ENCODE assay signal across 23 cellular contexts in the genomic region with DNA sequence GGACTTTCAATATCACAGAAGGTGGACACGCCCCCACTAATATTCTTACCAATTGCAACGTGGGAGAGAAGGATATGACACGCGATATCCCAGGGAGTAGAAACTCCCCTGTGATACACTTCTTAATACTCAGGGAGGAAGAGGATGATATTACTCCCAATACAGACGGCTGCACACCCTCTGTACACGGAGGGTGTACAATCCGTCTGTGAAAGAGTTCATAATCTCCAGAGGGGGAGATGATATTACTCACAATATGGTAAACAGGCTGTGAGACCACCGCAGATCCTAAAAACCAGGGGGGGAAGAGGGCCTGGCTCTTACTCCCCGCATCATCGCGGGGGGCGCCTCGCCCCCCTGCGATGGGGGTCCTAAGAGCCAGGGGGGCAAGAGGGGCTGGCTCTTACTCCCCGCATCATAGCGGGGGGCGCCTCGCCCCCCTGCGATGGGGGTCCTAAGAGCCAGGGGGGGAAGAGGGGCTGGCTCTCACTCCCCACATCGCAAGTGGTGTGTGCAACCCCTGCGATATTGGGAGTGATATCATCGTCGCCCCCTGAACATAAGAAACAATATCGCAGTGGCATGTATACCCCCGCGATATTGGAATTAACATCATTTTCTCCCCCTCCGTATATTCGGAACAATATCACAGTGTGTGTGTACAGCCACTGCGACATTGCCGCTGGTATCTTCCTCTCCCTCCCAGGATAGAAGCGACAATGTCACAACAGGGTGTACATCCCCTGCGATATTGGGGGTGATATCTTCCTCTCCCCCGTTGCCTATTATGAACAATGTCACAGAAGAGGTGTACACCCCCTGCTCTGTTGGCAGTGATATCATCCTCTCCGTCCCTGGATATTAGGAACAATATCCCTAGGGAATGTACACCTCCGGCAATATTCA. TPM values are rescaled to one million over a fixed set of nuclear protein-coding genes. Genes with fewer than 3 reads are reported as not detected.
DNase-seq lines count a peak whose midpoint lies in the region; ATAC-seq, FAIRE-seq and TF ChIP-seq lines count a peak whose summit lies in the region.
"Had no signal": no experiment of that assay in that cellular context is flagged by ENCODE, and none has a peak within 500 bp of the region (broad histone marks: within the 10 kb centered on the region; RNA-seq: fewer than 3 reads in every experiment).

No MANE protein-coding gene starts in this region.

- no peak overlapping the region for H3K27ac Mint-ChIP-seq in activated CD4-positive, alpha-beta T cell treated with anti-CD3 and anti-CD28 coated beads, Interleukin-2, amount 10 ng/mL, durations not matched to agents 24 days and 14 days
- H3K27ac Mint-ChIP-seq in stimulated activated naive CD8-positive, alpha-beta T cell treated with anti-CD3 and anti-CD28 coated beads, Interleukin-15, amount 100 ng/mL, for 72 hours, result no peak overlapping the region
- H3K27ac Mint-ChIP-seq: CD8-positive, alpha-beta T cell had no signal

- H3K4me3 ChIP-seq in endothelial cell of umbilical vein (replicated peaks in 1 of 3; ENCODE audit: insufficient read depth in 1 of 3, low read depth in 1 of 3, low read length in 3 of 3), result no peak overlapping the region
- H3K4me3 ChIP-seq: BLaER1, GM23248 had no signal

- H3K4me2 ChIP-seq in endothelial cell of umbilical vein (ENCODE audit: insufficient read depth, low read length), result no peak overlapping the region
- H3K4me2 ChIP-seq: BLaER1 had no signal

- ATAC-seq in stimulated activated naive CD8-positive, alpha-beta T cell treated with anti-CD3 and anti-CD28 coated beads, Interleukin-15, amount 100 ng/mL, for 72 hours, result peak; percentile 48
- ATAC-seq in stimulated activated naive CD8-positive, alpha-beta T cell treated with anti-CD3 and anti-CD28 coated beads, Interleukin-15, Interleukin-2, amounts not matched to agents 100 U/mL and 50 U/mL, for 24 hours, result no peak
- no peak for ATAC-seq in HG02973 (IDR thresholded peaks at IDR 0.05; ENCODE audit: unreplicated experiment)
- ATAC-seq: CD8-positive, alpha-beta T cell; Panc1 had no signal

- no peak overlapping the region for H3K9ac ChIP-seq in endothelial cell of umbilical vein (replicated peaks; ENCODE audit: extremely low read depth, insufficient read depth, low read length)
- H3K9ac ChIP-seq: BLaER1, GM23248 had no signal

- no peaks in the 10 kb centered on the region for H3K27me3 ChIP-seq in endothelial cell of umbilical vein (ENCODE audit: control insufficient read depth in 2 of 2, insufficient read depth in 2 of 2, low read length in 2 of 2)
- H3K27me3 ChIP-seq: BLaER1 had no signal

- H3K9me3 Mint-ChIP-seq in activated CD4-positive, alpha-beta T cell treated with anti-CD3 and anti-CD28 coated beads, Interleukin-2, amount 10 ng/mL, durations not matched to agents 24 days and 14 days, result no peaks in the 10 kb centered on the region
- H3K9me3 Mint-ChIP-seq in stimulated activated naive CD8-positive, alpha-beta T cell treated with anti-CD3 and anti-CD28 coated beads, Interleukin-15, amount 100 ng/mL, for 72 hours, result no peaks in the 10 kb centered on the region
- H3K9me3 Mint-ChIP-seq: CD8-positive, alpha-beta T cell had no signal

- H3K36me3 Mint-ChIP-seq in activated CD4-positive, alpha-beta T cell treated with anti-CD3 and anti-CD28 coated beads, Interleukin-2, amount 10 ng/mL, durations not matched to agents 24 days and 14 days (ENCODE audit: low read depth), result no peaks in the 10 kb centered on the region
- H3K36me3 Mint-ChIP-seq: CD8-positive, alpha-beta T cell had no signal

- no peak for TF ChIP-seq POLR2A in endothelial cell of umbilical vein (IDR thresholded peaks at IDR 0.05; ENCODE audit: low read depth, low read length)

- no peak overlapping the region for H2AFZ ChIP-seq in endothelial cell of umbilical vein (ENCODE audit: low read depth, low read length)
- H2AFZ ChIP-seq: GM23248 had no signal

- H3K4me3 Mint-ChIP-seq in activated CD4-positive, alpha-beta T cell treated with anti-CD3 and anti-CD28 coated beads, Interleukin-2, amount 10 ng/mL, durations not matched to agents 24 days and 14 days, result no peak overlapping the region
- no peak overlapping the region for H3K4me3 Mint-ChIP-seq in stimulated activated naive CD8-positive, alpha-beta T cell treated with anti-CD3 and anti-CD28 coated beads, Interleukin-15, amount 100 ng/mL, for 72 hours
- H3K4me3 Mint-ChIP-seq: CD8-positive, alpha-beta T cell had no signal

- CTCF ChIA-PET in endothelial cell of umbilical vein (lab: Charles Lee), result no interaction called here

- H3K27ac ChIP-seq in endothelial cell of umbilical vein (ENCODE audit: insufficient read depth, low read depth, low read length), result no peak overlapping the region
- H3K27ac ChIP-seq: BLaER1, GM23248 had no signal

- dilution Hi-C loops in endothelial cell of umbilical vein (cut with MboI; ENCODE audit: extremely low pct_ligation_motif_present, low sequenced_read_pairs), result no loop called here

- peak; percentile 66 for DNase-seq in activated CD4-positive, alpha-beta T cell treated with anti-CD3 and anti-CD28 coated beads, Interleukin-2, amount 10 ng/mL, durations not matched to agents 24 days and 14 days
- no peak for DNase-seq in activated CD4-positive, alpha-beta T cell treated with anti-CD3 and anti-CD28 coated beads for 1 hour
- DNase-seq in stimulated activated naive CD8-positive, alpha-beta T cell treated with anti-CD3 and anti-CD28 coated beads, Interleukin-15, amount 100 ng/mL, for 72 hours, result no peak
- no peak for DNase-seq in stimulated activated naive CD8-positive, alpha-beta T cell treated with anti-CD3 and anti-CD28 coated beads, Interleukin-15, Interleukin-2, amounts not matched to agents 100 U/mL and 50 U/mL, for 24 hours
- DNase-seq in endothelial cell of umbilical vein (ENCODE audit: low read depth, low spot score), result peak; percentile 0
- no peak for DNase-seq in NCI-H2196 treated with DMSO at 0.1 percent for 48 hours (lab: John Stamatoyannopoulos, UW; ENCODE audit: unreplicated experiment)
- DNase-seq in stimulated activated naive CD4-positive, alpha-beta T cell (lab: John Stamatoyannopoulos, UW), result no peak
- DNase-seq: 8988T; CD8-positive, alpha-beta T cell; DMS79; GM23248; NCI-H1105 treated with DMSO at 0.1 percent for 48 hours; NCI-H1694 treated with DMSO at 0.1 percent for 48 hours; NCI-H2107; NCI-H226; NCI-H524 treated with DMSO at 0.1 percent for 48 hours had no signal

- H3K4me1 Mint-ChIP-seq in activated CD4-positive, alpha-beta T cell treated with anti-CD3 and anti-CD28 coated beads, Interleukin-2, amount 10 ng/mL, durations not matched to agents 24 days and 14 days, result no peaks in the 10 kb centered on the region
- H3K4me1 Mint-ChIP-seq in stimulated activated naive CD8-positive, alpha-beta T cell treated with anti-CD3 and anti-CD28 coated beads, Interleukin-15, amount 100 ng/mL, for 72 hours, result no peaks in the 10 kb centered on the region

- H3K4me1 ChIP-seq in endothelial cell of umbilical vein (ENCODE audit: control insufficient read depth, extremely low read depth, insufficient read depth, low read length), result no peaks in the 10 kb centered on the region
- H3K4me1 ChIP-seq: BLaER1 had no signal

- H3K9me1 ChIP-seq in endothelial cell of umbilical vein (replicated peaks; ENCODE audit: control insufficient read depth, extremely low read depth, insufficient read depth, low read length), result no peaks in the 10 kb centered on the region

- intact Hi-C loops in activated CD4-positive, alpha-beta T cell treated with anti-CD3 and anti-CD28 coated beads, Interleukin-2, amount 10 ng/mL, durations not matched to agents 24 days and 14 days (cut with micrococcal nuclease), result no loop called here
- intact Hi-C loops in endothelial cell of umbilical vein (cut with micrococcal nuclease), result no loop called here

- no peaks in the 10 kb centered on the region for H3K79me2 ChIP-seq in endothelial cell of umbilical vein (ENCODE audit: control insufficient read depth, insufficient read depth, low read length)

- no peak for FAIRE-seq in endothelial cell of umbilical vein (lab: Jason Lieb, UNC)
- FAIRE-seq: D721Med, GM18507 had no signal

- no peaks in the 10 kb centered on the region for H4K20me1 ChIP-seq in endothelial cell of umbilical vein (replicated peaks; ENCODE audit: control insufficient read depth, extremely low read depth, insufficient read depth, low read length)
- H4K20me1 ChIP-seq: BLaER1 had no signal

- no peak for TF ChIP-seq CTCF in endothelial cell of umbilical vein (IDR thresholded peaks at IDR 0.05; ENCODE audit: extremely low read depth in 1 of 2, insufficient read depth in 1 of 2, low read depth in 1 of 2, low read length in 2 of 2)

- H3K36me3 ChIP-seq in endothelial cell of umbilical vein (ENCODE audit: control insufficient read depth in 2 of 2, extremely low read depth in 1 of 2, insufficient read depth in 2 of 2, low read length in 2 of 2), result no peaks in the 10 kb centered on the region
- H3K36me3 ChIP-seq: BLaER1 had no signal

- H3K9me3 ChIP-seq in endothelial cell of umbilical vein (replicated peaks; ENCODE audit: control insufficient read depth, insufficient read depth, low read length), result no peaks in the 10 kb centered on the region
- H3K9me3 ChIP-seq: BLaER1 had no signal

- POLR2A ChIA-PET in endothelial cell of umbilical vein (lab: Charles Lee), result no interaction called here

- H3K27me3 Mint-ChIP-seq in activated CD4-positive, alpha-beta T cell treated with anti-CD3 and anti-CD28 coated beads, Interleukin-2, amount 10 ng/mL, durations not matched to agents 24 days and 14 days, result peaks cover 2% of the 10 kb centered on the region
- no peaks in the 10 kb centered on the region for H3K27me3 Mint-ChIP-seq in stimulated activated naive CD8-positive, alpha-beta T cell treated with anti-CD3 and anti-CD28 coated beads, Interleukin-15, amount 100 ng/mL, for 72 hours

- no TSS peak for BruUV-seq in endothelial cell of umbilical vein (replicated peaks; lab: Mats Ljungman, UMichigan)

TF ChIP-seq in endothelial cell of umbilical vein, 7 proteins besides CTCF, POLR2A, EP300 and RAD21 (continues in another document):
- no peak for TF ChIP-seq GATA2 (IDR thresholded peaks at IDR 0.05; ENCODE audit: insufficient read depth, insufficient read length, low read depth, low read length)
- no peak for TF ChIP-seq FOS (IDR thresholded peaks at IDR 0.05; ENCODE audit: borderline replicate concordance, insufficient read depth, low read length)

RNA-seq across cellular contexts. Expression of a gene that starts 8.9 kb away (rescaled TPM):
- not detected in 2 replicates for total RNA-seq in activated CD4-positive, alpha-beta T cell treated with anti-CD3 and anti-CD28 coated beads, Interleukin-2, amount 10 ng/mL, durations not matched to agents 24 days and 14 days
- not detected in 2 replicates for total RNA-seq in endothelial cell of umbilical vein
- not detected in 2 replicates for polyA plus RNA-seq in endothelial cell of umbilical vein
- polyA plus RNA-seq in endothelial cell of umbilical vein (2011; cell fraction: cytosol; rRNA removed), result not detected in 2 replicates
- polyA plus RNA-seq in endothelial cell of umbilical vein (2011; cell fraction: nucleus; rRNA removed), result not detected in 2 replicates
- not detected in 2 replicates for polyA plus RNA-seq in endothelial cell of umbilical vein (2012)
- not detected in 2 replicates for polyA minus RNA-seq in endothelial cell of umbilical vein
- not detected for polyA minus RNA-seq in endothelial cell of umbilical vein (2011; cell fraction: cytosol; rRNA and poly(A)+ RNA removed)
- not detected in 2 replicates for polyA minus RNA-seq in endothelial cell of umbilical vein (2011; cell fraction: nucleus; rRNA and poly(A)+ RNA removed)
- total RNA-seq: CD8-positive, alpha-beta T cell; GM23248; MCF 10A; SK-MEL-5 had no signal
- polyA plus RNA-seq: GM23248 had no signal

Comparison
In these comparisons a context has a peak if more than half of its experiments do, and no peak if none do; other contexts are left out.
1. DNase-seq: peak in activated CD4-positive, alpha-beta T cell treated with anti-CD3 and anti-CD28 coated beads, Interleukin-2, amount 10 ng/mL, durations not matched to agents 24 days and 14 days (single experiment) and endothelial cell of umbilical vein (single experiment); none in activated CD4-positive, alpha-beta T cell treated with anti-CD3 and anti-CD28 coated beads for 1 hour (single experiment), stimulated activated naive CD8-positive, alpha-beta T cell treated with anti-CD3 and anti-CD28 coated beads, Interleukin-15, amount 100 ng/mL, for 72 hours (0 of 2), stimulated activated naive CD8-positive, alpha-beta T cell treated with anti-CD3 and anti-CD28 coated beads, Interleukin-15, Interleukin-2, amounts not matched to agents 100 U/mL and 50 U/mL, for 24 hours (single experiment), NCI-H2196 treated with DMSO at 0.1 percent for 48 hours (single experiment) and stimulated activated naive CD4-positive, alpha-beta T cell (0 of 6).